Comparison of ENCODE assay signal across 1 cellular context in genomic region chr6:142297996-142298753, GRCh38.
A peak's percentile ranks its signal among the peaks of the same experiment; 100 is the strongest.
TF ChIP-seq lines count a peak whose summit lies in the region.

No MANE protein-coding gene starts in this region.

TF ChIP-seq in HepG2, 621 proteins besides CTCF, POLR2A, EP300 and RAD21 (continued from another document and continues in another):
- peak; percentile 41; the same call in 1 of the 2 replicates for TF ChIP-seq PAXIP1 (CRISPR knock-in tag; conservative IDR thresholded peaks at IDR 0.05)
- no peak for TF ChIP-seq PHF8 (CRISPR knock-in tag; IDR thresholded peaks at IDR 0.05)
- no peak for TF ChIP-seq SIN3B (IDR thresholded peaks at IDR 0.05; ENCODE audit: low read length)
- TF ChIP-seq SMARCC2 (IDR thresholded peaks at IDR 0.05), result no peak
- TF ChIP-seq ISX (CRISPR knock-in tag; conservative IDR thresholded peaks at IDR 0.05), result no peak
- peak; percentile 92 for TF ChIP-seq ZBTB20 (CRISPR knock-in tag; IDR thresholded peaks at IDR 0.05; ENCODE audit: borderline replicate concordance, low read depth)
- TF ChIP-seq ARID2 (CRISPR knock-in tag; IDR thresholded peaks at IDR 0.05; ENCODE audit: borderline replicate concordance), result no peak
- no peak for TF ChIP-seq ZBTB43 (CRISPR knock-in tag; conservative IDR thresholded peaks at IDR 0.05)
- TF ChIP-seq CCAR2 (optimal IDR thresholded peaks at IDR 0.05; ENCODE audit: low read depth, low read length), result no peak
- TF ChIP-seq HNF4A (CRISPR knock-in tag; IDR thresholded peaks at IDR 0.05), result no peak
- peak; percentile 84 for TF ChIP-seq RXRB (CRISPR knock-in tag; IDR thresholded peaks at IDR 0.05; ENCODE audit: borderline replicate concordance)
- TF ChIP-seq ZNF569 (CRISPR knock-in tag; IDR thresholded peaks at IDR 0.05; ENCODE audit: borderline replicate concordance), result no peak
- no peak for TF ChIP-seq RBM39 (IDR thresholded peaks at IDR 0.05; ENCODE audit: low read depth, low read length, poor library complexity, severe bottlenecking)
- TF ChIP-seq FIP1L1 (IDR thresholded peaks at IDR 0.05; ENCODE audit: borderline replicate concordance, insufficient read depth, low read depth, low read length), result no peak
- TF ChIP-seq ZNF24 (IDR thresholded peaks at IDR 0.05), result peak; percentile 59; the same call in 1 of the 2 replicates
- TF ChIP-seq POLR2AphosphoS2 (IDR thresholded peaks at IDR 0.05; ENCODE audit: low read depth, low read length), result no peak
- no peak for TF ChIP-seq PAX8 (CRISPR knock-in tag; IDR thresholded peaks at IDR 0.05; ENCODE audit: borderline replicate concordance)
- no peak; the same call in 1 of the 2 replicates for TF ChIP-seq CCDC6 (CRISPR knock-in tag; IDR thresholded peaks at IDR 0.05)
- peak; percentile 99 for TF ChIP-seq TGIF2 (CRISPR knock-in tag; IDR thresholded peaks at IDR 0.05)
- no peak for TF ChIP-seq HNRNPH1 (optimal IDR thresholded peaks at IDR 0.05; ENCODE audit: low read depth, low read length)
- no peak for TF ChIP-seq XBP1 (CRISPR knock-in tag; IDR thresholded peaks at IDR 0.05)
- no peak for TF ChIP-seq E2F5 (CRISPR knock-in tag; conservative IDR thresholded peaks at IDR 0.05)
- no peak; the same call in 1 of the 2 replicates for TF ChIP-seq ZNF205 (CRISPR knock-in tag; IDR thresholded peaks at IDR 0.05)
- no peak for TF ChIP-seq ZNF737 (CRISPR knock-in tag; IDR thresholded peaks at IDR 0.05; ENCODE audit: borderline replicate concordance)
- TF ChIP-seq ZNF317 (CRISPR knock-in tag; IDR thresholded peaks at IDR 0.05), result 0 out of 2 replicates have a peak, but pooled peaks have one; percentile 33
- no peak for TF ChIP-seq ZNF496 (CRISPR knock-in tag; IDR thresholded peaks at IDR 0.05; ENCODE audit: insufficient replicate concordance)
- TF ChIP-seq ZNF776 (CRISPR knock-in tag; IDR thresholded peaks at IDR 0.05), result no peak
- no peak for TF ChIP-seq MYPOP (CRISPR knock-in tag; IDR thresholded peaks at IDR 0.05)
- peak; percentile 73; the same call in 1 of the 2 replicates for TF ChIP-seq ZNF124 (CRISPR knock-in tag; IDR thresholded peaks at IDR 0.05)
- TF ChIP-seq ZNF883 (CRISPR knock-in tag; IDR thresholded peaks at IDR 0.05; ENCODE audit: not compliant biosample characterization), result no peak
- TF ChIP-seq NFIB (CRISPR knock-in tag; IDR thresholded peaks at IDR 0.05; ENCODE audit: borderline replicate concordance), result no peak
- no peak for TF ChIP-seq THAP7 (CRISPR knock-in tag; IDR thresholded peaks at IDR 0.05)
- no peak for TF ChIP-seq SNAI1 (CRISPR knock-in tag; IDR thresholded peaks at IDR 0.05; ENCODE audit: borderline replicate concordance)
- TF ChIP-seq PITX1 (CRISPR knock-in tag; IDR thresholded peaks at IDR 0.05), result peak; percentile 82
- no peak for TF ChIP-seq MAZ (IDR thresholded peaks at IDR 0.05; ENCODE audit: borderline replicate concordance, low read depth, low read length)
- 0 out of 2 replicates have a peak, but pooled peaks have one; percentile 21 for TF ChIP-seq MAZ (CRISPR knock-in tag; IDR thresholded peaks at IDR 0.05; ENCODE audit: low read depth)
- no peak for TF ChIP-seq POLR2AphosphoS5 (IDR thresholded peaks at IDR 0.05; ENCODE audit: low read depth, low read length)
- no peak for TF ChIP-seq GRHL1 (CRISPR knock-in tag; conservative IDR thresholded peaks at IDR 0.05)
- no peak for TF ChIP-seq STAT6 (CRISPR knock-in tag; IDR thresholded peaks at IDR 0.05; ENCODE audit: borderline replicate concordance)
- no peak for TF ChIP-seq ZNF530 (CRISPR knock-in tag; IDR thresholded peaks at IDR 0.05; ENCODE audit: low read depth)
- TF ChIP-seq TARDBP (CRISPR knock-in tag; IDR thresholded peaks at IDR 0.05), result peak; percentile 46; the same call in 1 of the 2 replicates
- peak; percentile 56; the same call in 1 of the 2 replicates for TF ChIP-seq ZNF564 (CRISPR knock-in tag; IDR thresholded peaks at IDR 0.05)
- peak; percentile 47; the same call in 1 of the 2 replicates for TF ChIP-seq SMC3 (IDR thresholded peaks at IDR 0.05; ENCODE audit: low read length)
- no peak for TF ChIP-seq ZNF703 (CRISPR knock-in tag; IDR thresholded peaks at IDR 0.05; ENCODE audit: borderline replicate concordance)
- TF ChIP-seq ZBTB14 (CRISPR knock-in tag; IDR thresholded peaks at IDR 0.05), result no peak
- TF ChIP-seq U2AF1 (optimal IDR thresholded peaks at IDR 0.05; ENCODE audit: low read depth, low read length), result no peak
- TF ChIP-seq SNAPC4 (CRISPR knock-in tag; IDR thresholded peaks at IDR 0.05), result 0 out of 2 replicates have a peak, but pooled peaks have one; percentile 41
- TF ChIP-seq EEA1 (CRISPR knock-in tag; IDR thresholded peaks at IDR 0.05; ENCODE audit: borderline replicate concordance), result no peak
- no peak for TF ChIP-seq ZNF44 (CRISPR knock-in tag; IDR thresholded peaks at IDR 0.05)
- no peak for TF ChIP-seq ZNF33A (CRISPR knock-in tag; IDR thresholded peaks at IDR 0.05; ENCODE audit: borderline replicate concordance)
- TF ChIP-seq DR1 (CRISPR knock-in tag; IDR thresholded peaks at IDR 0.05), result no peak
